Comparison of ENCODE assay signal across 1 cellular context in genomic region chr10:5293691-5294550, GRCh38.
A peak's percentile ranks its signal among the peaks of the same experiment; 100 is the strongest.
TF ChIP-seq lines count a peak whose summit lies in the region.

No MANE protein-coding gene starts in this region.

TF ChIP-seq in HepG2, 621 proteins besides CTCF, POLR2A, EP300 and RAD21 (continued from another document and continues in another):
- TF ChIP-seq KIAA2018 (CRISPR knock-in tag; IDR thresholded peaks at IDR 0.05; ENCODE audit: borderline replicate concordance): no peak
- no peak; the same call in 1 of the 2 replicates for TF ChIP-seq SPEN (CRISPR knock-in tag; IDR thresholded peaks at IDR 0.05; ENCODE audit: low read depth)
- peak; percentile 71 for TF ChIP-seq ZBTB33 (CRISPR knock-in tag; IDR thresholded peaks at IDR 0.05)
- TF ChIP-seq ZFP36L1 (CRISPR knock-in tag; IDR thresholded peaks at IDR 0.05): no peak
- TF ChIP-seq ZNF788 (CRISPR knock-in tag; IDR thresholded peaks at IDR 0.05; ENCODE audit: borderline replicate concordance): no peak
- no peak for TF ChIP-seq TP53 (CRISPR knock-in tag; conservative IDR thresholded peaks at IDR 0.05)
- TF ChIP-seq ATM (IDR thresholded peaks at IDR 0.05; ENCODE audit: borderline replicate concordance): no peak
- no peak for TF ChIP-seq LCORL (IDR thresholded peaks at IDR 0.05)
- TF ChIP-seq LCORL (CRISPR knock-in tag; IDR thresholded peaks at IDR 0.05): no peak
- TF ChIP-seq ZFP91 (CRISPR knock-in tag; IDR thresholded peaks at IDR 0.05; ENCODE audit: borderline replicate concordance): peak; percentile 66
- TF ChIP-seq SALL2 (CRISPR knock-in tag; IDR thresholded peaks at IDR 0.05): no peak
- TF ChIP-seq ZNF775 (CRISPR knock-in tag; IDR thresholded peaks at IDR 0.05; ENCODE audit: borderline replicate concordance): no peak
- no peak for TF ChIP-seq ZNF101 (CRISPR knock-in tag; IDR thresholded peaks at IDR 0.05; ENCODE audit: borderline replicate concordance, low read depth)
- TF ChIP-seq JDP2 (CRISPR knock-in tag; IDR thresholded peaks at IDR 0.05; ENCODE audit: borderline replicate concordance): no peak
- no peak for TF ChIP-seq XBP1 (CRISPR knock-in tag; IDR thresholded peaks at IDR 0.05)
- TF ChIP-seq FOSL1 (CRISPR knock-in tag; IDR thresholded peaks at IDR 0.05; ENCODE audit: borderline replicate concordance): no peak
- no peak for TF ChIP-seq NR2C2 (CRISPR knock-in tag; IDR thresholded peaks at IDR 0.05; ENCODE audit: borderline replicate concordance)
- TF ChIP-seq NFKB2 (CRISPR knock-in tag; IDR thresholded peaks at IDR 0.05; ENCODE audit: borderline replicate concordance): no peak
- TF ChIP-seq ZNF639 (CRISPR knock-in tag; conservative IDR thresholded peaks at IDR 0.05): no peak
- no peak for TF ChIP-seq ZNF460 (CRISPR knock-in tag; IDR thresholded peaks at IDR 0.05; ENCODE audit: borderline replicate concordance)
- TF ChIP-seq ZNF567 (CRISPR knock-in tag; IDR thresholded peaks at IDR 0.05; ENCODE audit: borderline replicate concordance): no peak
- TF ChIP-seq ELF1 (CRISPR knock-in tag; IDR thresholded peaks at IDR 0.05): no peak
- no peak for TF ChIP-seq KLF12 (CRISPR knock-in tag; IDR thresholded peaks at IDR 0.05; ENCODE audit: borderline replicate concordance)
- TF ChIP-seq SP1 (IDR thresholded peaks at IDR 0.05): no peak
- TF ChIP-seq SP1 (CRISPR knock-in tag; IDR thresholded peaks at IDR 0.05): no peak
- no peak for TF ChIP-seq ISL2 (CRISPR knock-in tag; IDR thresholded peaks at IDR 0.05)
- no peak for TF ChIP-seq ERF (CRISPR knock-in tag; IDR thresholded peaks at IDR 0.05)
- TF ChIP-seq SNRNP70 (IDR thresholded peaks at IDR 0.05; ENCODE audit: low read depth, low read length): no peak
- peak; percentile 46; the same call in 1 of the 2 replicates for TF ChIP-seq IKZF5 (CRISPR knock-in tag; IDR thresholded peaks at IDR 0.05)
- TF ChIP-seq SALL1 (CRISPR knock-in tag; IDR thresholded peaks at IDR 0.05): peak; percentile 49; the same call in 1 of the 2 replicates
- no peak for TF ChIP-seq ZNF317 (CRISPR knock-in tag; IDR thresholded peaks at IDR 0.05)
- TF ChIP-seq THAP9 (CRISPR knock-in tag; IDR thresholded peaks at IDR 0.05; ENCODE audit: borderline replicate concordance): peak; percentile 28; the same call in 1 of the 2 replicates
- 0 out of 2 replicates have a peak, but pooled peaks have one; percentile 38 for TF ChIP-seq ATF2 (CRISPR knock-in tag; IDR thresholded peaks at IDR 0.05)
- TF ChIP-seq GATAD2A (CRISPR knock-in tag; IDR thresholded peaks at IDR 0.05): peak; percentile 62
- no peak for TF ChIP-seq ZNF841 (CRISPR knock-in tag; IDR thresholded peaks at IDR 0.05; ENCODE audit: borderline replicate concordance)
- no peak for TF ChIP-seq ZNF577 (CRISPR knock-in tag; IDR thresholded peaks at IDR 0.05; ENCODE audit: borderline replicate concordance, low read depth)
- TF ChIP-seq ZNF33B (CRISPR knock-in tag; IDR thresholded peaks at IDR 0.05): no peak
- TF ChIP-seq PLSCR1 (CRISPR knock-in tag; IDR thresholded peaks at IDR 0.05; ENCODE audit: borderline replicate concordance): no peak
- no peak for TF ChIP-seq DNMT1 (CRISPR knock-in tag; IDR thresholded peaks at IDR 0.05)
- peak; percentile 53 for TF ChIP-seq SMC3 (IDR thresholded peaks at IDR 0.05; ENCODE audit: low read length)
- TF ChIP-seq NFYC (CRISPR knock-in tag; IDR thresholded peaks at IDR 0.05): no peak
- no peak for TF ChIP-seq ZNF501 (CRISPR knock-in tag; IDR thresholded peaks at IDR 0.05)
- TF ChIP-seq HMGXB4 (CRISPR knock-in tag; IDR thresholded peaks at IDR 0.05; ENCODE audit: borderline replicate concordance in 1 of 2, low read depth in 1 of 2): peak in 1 of 2 experiments; percentile 44; a peak in 1 of 4 replicates
